8 cellular contexts compared by ENCODE assay signal in genomic region chr19:47272448-47273312, GRCh38. TPM values are rescaled to one million over a fixed set of nuclear protein-coding genes. Genes with fewer than 3 reads are reported as not detected.
DNase-seq lines count a peak whose midpoint lies in the region; ATAC-seq and TF ChIP-seq lines count a peak whose summit lies in the region.

No MANE protein-coding gene starts in this region.

- H3K4me1 ChIP-seq in PC-9 (replicated peaks; ENCODE audit: insufficient read depth), result 0 out of 2 replicates have a peak, but pooled peaks cover 4% of the 10 kb centered on the region
- peaks cover 14% of the 10 kb centered on the region for H3K4me1 ChIP-seq in mucosa of stomach (ENCODE audit: control insufficient read depth, insufficient read depth, low read length)
- H3K4me1 ChIP-seq in urinary bladder (ENCODE audit: insufficient read depth), result peaks cover 2% of the 10 kb centered on the region

- ATAC-seq in activated CD4-positive, alpha-beta T cell treated with anti-CD3 and anti-CD28 coated beads for 36 hours, result no peak
- no peak for ATAC-seq in HG03460 (IDR thresholded peaks at IDR 0.05; ENCODE audit: unreplicated experiment)

- H3K9me3 ChIP-seq in PC-9 (ENCODE audit: insufficient read depth, low read depth) (no peaks in the 10 kb centered on the region), mucosa of stomach (ENCODE audit: control insufficient read depth, low read length) (no peaks in the 10 kb centered on the region)

- TF ChIP-seq CTCF in PC-9 (conservative IDR thresholded peaks at IDR 0.05), result no peak

- H3K27ac ChIP-seq in PC-9 (peak overlapping the region; percentile 96), urinary bladder (ENCODE audit: low read depth) (peak overlapping the region; percentile 98)

- H3K79me2 ChIP-seq in PC-9 (ENCODE audit: low read depth), result no peaks in the 10 kb centered on the region

- H3K4me1 Mint-ChIP-seq in activated CD4-positive, alpha-beta T cell treated with anti-CD3 and anti-CD28 coated beads for 36 hours, result peaks cover 20% of the 10 kb centered on the region

- H4K20me1 ChIP-seq in PC-9 (ENCODE audit: insufficient read depth), result no peaks in the 10 kb centered on the region

- peak overlapping the region; percentile 96 for H3K4me2 ChIP-seq in PC-9

- POLR2A ChIA-PET in activated CD4-positive, alpha-beta T cell treated with anti-CD3 and anti-CD28 coated beads for 36 hours (lab: Charles Lee), result no interaction called here
- POLR2A ChIA-PET in PC-9 (lab: Charles Lee; ENCODE audit: unreplicated experiment), result interaction anchor here (0.5 kb wide), 1 partner anchor 237 kb away, joined by 3 read pairs; no protein-coding TSS in a partner anchor

- peaks cover 26% of the 10 kb centered on the region for H3K36me3 Mint-ChIP-seq in activated CD4-positive, alpha-beta T cell treated with anti-CD3 and anti-CD28 coated beads for 36 hours (ENCODE audit: low read depth)

- peak; percentile 78 for DNase-seq in activated CD4-positive, alpha-beta T cell treated with anti-CD3 and anti-CD28 coated beads for 36 hours
- DNase-seq in activated CD4-positive, alpha-beta T cell treated with anti-CD3 and anti-CD28 coated beads, Interleukin-2, amount 50 U/mL, for 1 hour, result no peak
- DNase-seq in PC-9 (no peak), NCI-H526 treated with DMSO at 0.1 percent for 48 hours (lab: John Stamatoyannopoulos, UW) (no peak)
- peak; percentile 41 for DNase-seq in effector CD4-positive, alpha-beta T cell

- H3K27me3 ChIP-seq in PC-9 (ENCODE audit: insufficient read depth, low read depth) (no peaks in the 10 kb centered on the region), mucosa of stomach (ENCODE audit: control insufficient read depth, insufficient read depth, low read length) (no peaks in the 10 kb centered on the region)

- H3K4me3 ChIP-seq in PC-9 (peak overlapping the region; percentile 91), mucosa of stomach (ENCODE audit: low read length) (peak overlapping the region; percentile 48), urinary bladder (ENCODE audit: low read depth, low read length) (peak overlapping the region; percentile 68)

- 25% methylated on average over 42 of the region's 42 CpGs for WGBS in urinary bladder

- intact Hi-C loops in activated CD4-positive, alpha-beta T cell treated with anti-CD3 and anti-CD28 coated beads for 36 hours (cut with DNase I, micrococcal nuclease), result loop anchor here in 1 of 2 experiments (5.0 kb wide), 3 partner anchors 925 to 1815 kb away; partner anchors contain the start of genes PPP5C and SNRNP70
- intact Hi-C loops in PC-9 (cut with micrococcal nuclease; ENCODE audit: unreplicated experiment), result loop anchor here (10.0 kb wide), 1 partner anchor 332 kb away; the partner anchor contains the start of gene BICRA

- H3K27ac Mint-ChIP-seq in activated CD4-positive, alpha-beta T cell treated with anti-CD3 and anti-CD28 coated beads for 36 hours, result peak overlapping the region; percentile 75

- BruUV-seq in PC-9 (replicated peaks; lab: Mats Ljungman, UMichigan), result no TSS peak

- H2AFZ ChIP-seq in PC-9, result peak overlapping the region; percentile 87; the same call in 1 of the 2 replicates

- H3K36me3 ChIP-seq in PC-9 (ENCODE audit: low read depth) (no peaks in the 10 kb centered on the region), mucosa of stomach (ENCODE audit: control insufficient read depth, insufficient read depth, low read length) (no peaks in the 10 kb centered on the region), urinary bladder (ENCODE audit: insufficient read depth) (no peaks in the 10 kb centered on the region)

- H3K9me2 ChIP-seq in PC-9 (ENCODE audit: insufficient read depth), result no peaks in the 10 kb centered on the region

- H3K9me3 Mint-ChIP-seq in activated CD4-positive, alpha-beta T cell treated with anti-CD3 and anti-CD28 coated beads for 36 hours (ENCODE audit: low read depth), result no peaks in the 10 kb centered on the region

- peak overlapping the region; percentile 86 for H3K4me3 Mint-ChIP-seq in activated CD4-positive, alpha-beta T cell treated with anti-CD3 and anti-CD28 coated beads for 36 hours

- CTCF ChIA-PET in activated CD4-positive, alpha-beta T cell treated with anti-CD3 and anti-CD28 coated beads for 36 hours (lab: Charles Lee), result interaction anchor here (0.7 to 1.7 kb wide), 4 partner anchors 12 to 46 kb away, joined by 3 to 5 read pairs (median 4); partner anchors contain the start of gene CCDC9
- CTCF ChIA-PET in PC-9 (lab: Charles Lee), result no interaction called here

- no peaks in the 10 kb centered on the region for H3K27me3 Mint-ChIP-seq in activated CD4-positive, alpha-beta T cell treated with anti-CD3 and anti-CD28 coated beads for 36 hours

- H3F3A ChIP-seq in PC-9 (ENCODE audit: insufficient read depth, low read depth), result peaks cover 29% of the 10 kb centered on the region

- H3K9ac ChIP-seq in mucosa of stomach (ENCODE audit: low read length), result peak overlapping the region; percentile 89

RNA-seq across cellular contexts. Expression of gene INAFM1, which starts 2.0 kb away (rescaled TPM):
- 10 to 100 TPM; 11.7 to 13.2 TPM for total RNA-seq in activated CD4-positive, alpha-beta T cell treated with anti-CD3 and anti-CD28 coated beads for 36 hours
- total RNA-seq in PC-9 (2021), result 13.5 and 21.3 TPM in 2 replicates
- 2.8 TPM for total RNA-seq in urinary bladder
- 32.0 TPM for polyA plus RNA-seq in urinary bladder

RNA-seq across cellular contexts. Expression of gene CCDC9, which starts 16.4 kb away (rescaled TPM):
- total RNA-seq in activated CD4-positive, alpha-beta T cell treated with anti-CD3 and anti-CD28 coated beads for 36 hours, result 10 to 100 TPM; 22.4 to 30.6 TPM
- total RNA-seq in PC-9 (2021), result 34.7 and 37.0 TPM in 2 replicates
- total RNA-seq in urinary bladder, result 8.0 TPM
- polyA plus RNA-seq in urinary bladder, result 36.6 TPM

RNA-seq across cellular contexts. Expression of gene C5AR1, which starts 37.0 kb away (rescaled TPM):
- total RNA-seq in activated CD4-positive, alpha-beta T cell treated with anti-CD3 and anti-CD28 coated beads for 36 hours, result under 1 TPM; 0.41 to 0.79 TPM
- 8.5 and 10.8 TPM in 2 replicates for total RNA-seq in PC-9 (2021)
- total RNA-seq in urinary bladder, result 1.8 TPM
- 19.0 TPM for polyA plus RNA-seq in urinary bladder

RNA-seq across cellular contexts. Expression of gene BBC3, which starts 41.7 kb away (rescaled TPM):
- total RNA-seq in activated CD4-positive, alpha-beta T cell treated with anti-CD3 and anti-CD28 coated beads for 36 hours, result 10 to 100 TPM in 1 of 2 experiments, 1 to 10 TPM in 1; 8.1 to 12.0 TPM
- total RNA-seq in PC-9 (2021) (18.3 and 18.8 TPM in 2 replicates), urinary bladder (1.3 TPM)
- polyA plus RNA-seq in urinary bladder, result 6.7 TPM

RNA-seq across cellular contexts. Expression of gene C5AR2, which starts 59.3 kb away (rescaled TPM):
- total RNA-seq in activated CD4-positive, alpha-beta T cell treated with anti-CD3 and anti-CD28 coated beads for 36 hours, result not detected
- total RNA-seq in PC-9 (2021), result not detected in 2 replicates
- 0.85 TPM for total RNA-seq in urinary bladder
- polyA plus RNA-seq in urinary bladder, result 4.9 TPM

Comparison
In these comparisons a context has a peak if more than half of its experiments do, and no peak if none do; other contexts are left out.
1. DNase-seq: peak in activated CD4-positive, alpha-beta T cell treated with anti-CD3 and anti-CD28 coated beads for 36 hours (single experiment) and effector CD4-positive, alpha-beta T cell (single experiment); none in activated CD4-positive, alpha-beta T cell treated with anti-CD3 and anti-CD28 coated beads, Interleukin-2, amount 50 U/mL, for 1 hour (single experiment), PC-9 (0 of 2) and NCI-H526 treated with DMSO at 0.1 percent for 48 hours (single experiment).
2. Peak in every context shown above with its lines, with median percentiles within 50 percentile points of each other: H3K4me3 ChIP-seq.